Comparison of ENCODE assay signal across 8 cellular contexts in genomic region chr19:16447015-16447384, GRCh38. TPM values are rescaled to one million over a fixed set of nuclear protein-coding genes. Genes with fewer than 3 reads are reported as not detected.
DNase-seq lines count a peak whose midpoint lies in the region; FAIRE-seq and TF ChIP-seq lines count a peak whose summit lies in the region.

No MANE protein-coding gene starts in this region.

- H3K27ac Mint-ChIP-seq in activated T-helper 1 cell treated with anti-CD3 and anti-CD28 coated beads, Interleukin-12 subunit alpha, Interleukin-12 subunit beta, Interleukin-2, Interleukin-4 antibody, amounts not matched to agents 30 ng/mL and 10 ng/mL and 1 ng/mL, durations not matched to agents 14 hours and 24 hours and 36 hours, result peak overlapping the region; percentile 72

- TF ChIP-seq CTCF in GM12864 (IDR thresholded peaks at IDR 0.05; ENCODE audit: low read depth, low read length, missing control alignments), result no peak

- H3K9me3 Mint-ChIP-seq in activated T-helper 1 cell treated with anti-CD3 and anti-CD28 coated beads, Interleukin-12 subunit alpha, Interleukin-12 subunit beta, Interleukin-2, Interleukin-4 antibody, amounts not matched to agents 30 ng/mL and 10 ng/mL and 1 ng/mL, durations not matched to agents 14 hours and 24 hours and 36 hours, result peaks cover 10% of the 10 kb centered on the region

- H3K4me3 ChIP-seq in GM12864 (ENCODE audit: low read depth, low read length) (no peak overlapping the region), skin epidermis (no peak overlapping the region)

- DNase-seq in GM12864 (ENCODE audit: low read depth), result peak; percentile 58
- DNase-seq in activated T-helper 1 cell treated with anti-CD3 and anti-CD28 coated beads, Interleukin-12 subunit alpha, Interleukin-12 subunit beta, Interleukin-2, Interleukin-4 antibody, amounts not matched to agents 30 ng/mL and 10 ng/mL and 1 ng/mL, durations not matched to agents 14 hours and 24 hours and 36 hours (ENCODE audit: low spot score), result peak; percentile 14
- peak in 35 of 42 donors; percentile 23 to 70 (median 50) for DNase-seq in head of caudate nucleus
- DNase-seq in NCI-H1694 (lab: John Stamatoyannopoulos, UW), result no peak
- no peak for DNase-seq in KG1 (lab: John Stamatoyannopoulos, UW)
- no peak for DNase-seq in HTR-8/SVneo (ENCODE audit: insufficient read length, low spot score)

- peak overlapping the region in 17 of 21 experiments; percentile 3 to 72 (median 37) for H3K27ac ChIP-seq in skin epidermis

- peaks cover 12% of the 10 kb centered on the region for H3K36me3 Mint-ChIP-seq in activated T-helper 1 cell treated with anti-CD3 and anti-CD28 coated beads, Interleukin-12 subunit alpha, Interleukin-12 subunit beta, Interleukin-2, Interleukin-4 antibody, amounts not matched to agents 30 ng/mL and 10 ng/mL and 1 ng/mL, durations not matched to agents 14 hours and 24 hours and 36 hours (ENCODE audit: low read depth)

- TF ChIP-seq EP300 in Ishikawa (IDR thresholded peaks at IDR 0.05; ENCODE audit: borderline replicate concordance), result peak; percentile 39; the same call in 1 of the 2 replicates

- FAIRE-seq in HTR-8/SVneo (lab: Jason Lieb, UNC), result no peak

- intact Hi-C loops in activated T-helper 1 cell treated with anti-CD3 and anti-CD28 coated beads, Interleukin-12 subunit alpha, Interleukin-12 subunit beta, Interleukin-2, Interleukin-4 antibody, amounts not matched to agents 30 ng/mL and 10 ng/mL and 1 ng/mL, durations not matched to agents 14 hours and 24 hours and 36 hours (cut with micrococcal nuclease), result no loop called here
- intact Hi-C loops in head of caudate nucleus (cut with DNase I), result no loop called here

- H3K4me3 Mint-ChIP-seq in activated T-helper 1 cell treated with anti-CD3 and anti-CD28 coated beads, Interleukin-12 subunit alpha, Interleukin-12 subunit beta, Interleukin-2, Interleukin-4 antibody, amounts not matched to agents 30 ng/mL and 10 ng/mL and 1 ng/mL, durations not matched to agents 14 hours and 24 hours and 36 hours, result no peak overlapping the region

- H3K27me3 Mint-ChIP-seq in activated T-helper 1 cell treated with anti-CD3 and anti-CD28 coated beads, Interleukin-12 subunit alpha, Interleukin-12 subunit beta, Interleukin-2, Interleukin-4 antibody, amounts not matched to agents 30 ng/mL and 10 ng/mL and 1 ng/mL, durations not matched to agents 14 hours and 24 hours and 36 hours (ENCODE audit: insufficient read depth), result no peaks in the 10 kb centered on the region

- TF ChIP-seq RAD21 in Ishikawa (IDR thresholded peaks at IDR 0.05; ENCODE audit: low read depth), result no peak

- peaks cover 42% of the 10 kb centered on the region for H3K4me1 Mint-ChIP-seq in activated T-helper 1 cell treated with anti-CD3 and anti-CD28 coated beads, Interleukin-12 subunit alpha, Interleukin-12 subunit beta, Interleukin-2, Interleukin-4 antibody, amounts not matched to agents 30 ng/mL and 10 ng/mL and 1 ng/mL, durations not matched to agents 14 hours and 24 hours and 36 hours (ENCODE audit: low read depth)

TF ChIP-seq in Ishikawa, 13 proteins besides CTCF, POLR2A, EP300 and RAD21:
- TF ChIP-seq, protein P1, sequence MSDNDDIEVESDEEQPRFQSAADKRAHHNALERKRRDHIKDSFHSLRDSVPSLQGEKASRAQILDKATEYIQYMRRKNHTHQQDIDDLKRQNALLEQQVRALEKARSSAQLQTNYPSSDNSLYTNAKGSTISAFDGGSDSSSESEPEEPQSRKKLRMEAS (IDR thresholded peaks at IDR 0.05), result peak; percentile 55; the same call in 1 of the 2 replicates
- TF ChIP-seq FOXM1 (IDR thresholded peaks at IDR 0.05; ENCODE audit: borderline replicate concordance, low read depth), result no peak
- no peak for TF ChIP-seq ZBTB7A (IDR thresholded peaks at IDR 0.05; ENCODE audit: low read depth)
- no peak for TF ChIP-seq TAF1 (IDR thresholded peaks at IDR 0.05; ENCODE audit: low read depth)
- no peak for TF ChIP-seq EGR1 (IDR thresholded peaks at IDR 0.05)
- peak; percentile 52 for TF ChIP-seq NFIC (IDR thresholded peaks at IDR 0.05)
- TF ChIP-seq TCF12 (IDR thresholded peaks at IDR 0.05; ENCODE audit: low read depth), result 0 out of 2 replicates have a peak, but pooled peaks have one; percentile 39
- TF ChIP-seq TEAD4 (IDR thresholded peaks at IDR 0.05), result peak; percentile 56
- TF ChIP-seq, protein P2, sequence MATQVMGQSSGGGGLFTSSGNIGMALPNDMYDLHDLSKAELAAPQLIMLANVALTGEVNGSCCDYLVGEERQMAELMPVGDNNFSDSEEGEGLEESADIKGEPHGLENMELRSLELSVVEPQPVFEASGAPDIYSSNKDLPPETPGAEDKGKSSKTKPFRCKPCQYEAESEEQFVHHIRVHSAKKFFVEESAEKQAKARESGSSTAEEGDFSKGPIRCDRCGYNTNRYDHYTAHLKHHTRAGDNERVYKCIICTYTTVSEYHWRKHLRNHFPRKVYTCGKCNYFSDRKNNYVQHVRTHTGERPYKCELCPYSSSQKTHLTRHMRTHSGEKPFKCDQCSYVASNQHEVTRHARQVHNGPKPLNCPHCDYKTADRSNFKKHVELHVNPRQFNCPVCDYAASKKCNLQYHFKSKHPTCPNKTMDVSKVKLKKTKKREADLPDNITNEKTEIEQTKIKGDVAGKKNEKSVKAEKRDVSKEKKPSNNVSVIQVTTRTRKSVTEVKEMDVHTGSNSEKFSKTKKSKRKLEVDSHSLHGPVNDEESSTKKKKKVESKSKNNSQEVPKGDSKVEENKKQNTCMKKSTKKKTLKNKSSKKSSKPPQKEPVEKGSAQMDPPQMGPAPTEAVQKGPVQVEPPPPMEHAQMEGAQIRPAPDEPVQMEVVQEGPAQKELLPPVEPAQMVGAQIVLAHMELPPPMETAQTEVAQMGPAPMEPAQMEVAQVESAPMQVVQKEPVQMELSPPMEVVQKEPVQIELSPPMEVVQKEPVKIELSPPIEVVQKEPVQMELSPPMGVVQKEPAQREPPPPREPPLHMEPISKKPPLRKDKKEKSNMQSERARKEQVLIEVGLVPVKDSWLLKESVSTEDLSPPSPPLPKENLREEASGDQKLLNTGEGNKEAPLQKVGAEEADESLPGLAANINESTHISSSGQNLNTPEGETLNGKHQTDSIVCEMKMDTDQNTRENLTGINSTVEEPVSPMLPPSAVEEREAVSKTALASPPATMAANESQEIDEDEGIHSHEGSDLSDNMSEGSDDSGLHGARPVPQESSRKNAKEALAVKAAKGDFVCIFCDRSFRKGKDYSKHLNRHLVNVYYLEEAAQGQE (IDR thresholded peaks at IDR 0.05; ENCODE audit: low read depth), result no peak
- peak; percentile 97 for TF ChIP-seq CEBPB (IDR thresholded peaks at IDR 0.05)
- TF ChIP-seq YY1 (IDR thresholded peaks at IDR 0.05; ENCODE audit: low read depth), result no peak
- TF ChIP-seq USF1 (IDR thresholded peaks at IDR 0.05), result peak; percentile 81
- TF ChIP-seq CREB1 (IDR thresholded peaks at IDR 0.05; ENCODE audit: low read depth), result no peak
TF ChIP-seq in Ishikawa: peak in this region for 6.

RNA-seq across cellular contexts. Expression of gene EPS15L1, which starts 24.8 kb away (rescaled TPM):
- 39.6 and 41.4 TPM in 2 replicates for total RNA-seq in activated T-helper 1 cell treated with anti-CD3 and anti-CD28 coated beads, Interleukin-12 subunit alpha, Interleukin-12 subunit beta, Interleukin-2, Interleukin-4 antibody, amounts not matched to agents 30 ng/mL and 10 ng/mL and 1 ng/mL, durations not matched to agents 14 hours and 24 hours and 36 hours

RNA-seq across cellular contexts. Expression of gene CALR3, which starts 49.0 kb away (rescaled TPM):
- not detected in 2 replicates for total RNA-seq in activated T-helper 1 cell treated with anti-CD3 and anti-CD28 coated beads, Interleukin-12 subunit alpha, Interleukin-12 subunit beta, Interleukin-2, Interleukin-4 antibody, amounts not matched to agents 30 ng/mL and 10 ng/mL and 1 ng/mL, durations not matched to agents 14 hours and 24 hours and 36 hours

RNA-seq across cellular contexts. Expression of gene C19orf44, which starts 49.2 kb away (rescaled TPM):
- 4.4 and 5.6 TPM in 2 replicates for total RNA-seq in activated T-helper 1 cell treated with anti-CD3 and anti-CD28 coated beads, Interleukin-12 subunit alpha, Interleukin-12 subunit beta, Interleukin-2, Interleukin-4 antibody, amounts not matched to agents 30 ng/mL and 10 ng/mL and 1 ng/mL, durations not matched to agents 14 hours and 24 hours and 36 hours

Comparison
In these comparisons a context has a peak if more than half of its experiments do, and no peak if none do; other contexts are left out.
1. DNase-seq: peak in GM12864 (single experiment), activated T-helper 1 cell treated with anti-CD3 and anti-CD28 coated beads, Interleukin-12 subunit alpha, Interleukin-12 subunit beta, Interleukin-2, Interleukin-4 antibody, amounts not matched to agents 30 ng/mL and 10 ng/mL and 1 ng/mL, durations not matched to agents 14 hours and 24 hours and 36 hours (single experiment) and head of caudate nucleus (35 of 42); none in NCI-H1694 (single experiment), KG1 (single experiment) and HTR-8/SVneo (single experiment).